ENCODE assay signal across 8 cellular contexts in genomic region chr22:50250555-50251471, GRCh38. TPM values are rescaled to one million over a fixed set of nuclear protein-coding genes. Genes with fewer than 3 reads are reported as not detected.
DNase-seq lines count a peak whose midpoint lies in the region; ATAC-seq, FAIRE-seq and TF ChIP-seq lines count a peak whose summit lies in the region.

Gene HDAC10 (minus strand): TSS chr22:50251265. CDS start chr22:50251032, 233 bp downstream.

- peaks cover 16% of the 10 kb centered on the region for H3K36me3 Mint-ChIP-seq in activated B cell treated with CpG ODN at 0.5 μM for 24 hours (ENCODE audit: low read depth)
- peaks cover 16% of the 10 kb centered on the region for H3K36me3 Mint-ChIP-seq in central memory CD8-positive, alpha-beta T cell (ENCODE audit: insufficient read depth)

- H3K27ac Mint-ChIP-seq in activated B cell treated with CpG ODN at 0.5 μM for 24 hours = peak within 1 kb of the TSS; percentile 4
- H3K27ac Mint-ChIP-seq in central memory CD8-positive, alpha-beta T cell (ENCODE audit: low read depth) = peak within 1 kb of the TSS; percentile 10

- peak within 1 kb of the TSS; percentile 62 for H3K27ac ChIP-seq in layer of hippocampus (ENCODE audit: low read depth, low read length)

- POLR2A ChIA-PET in activated B cell treated with CpG ODN at 0.5 μM for 24 hours (lab: Charles Lee) = interaction anchor here (0.5 to 3.0 kb wide), 23 partner anchors 7 to 370 kb away, joined by 3 to 17 read pairs (median 5); partner anchors contain the start of genes LMF2, MAPK12, NCAPH2 and SCO2

- in situ Hi-C loops in G401 (cut with HindIII; ENCODE audit: low sequenced_read_pairs) = no loop called here

- peak; percentile 51 for DNase-seq in G401 (ENCODE audit: low spot score)
- peak; percentile 72 for DNase-seq in H54 (ENCODE audit: insufficient read length, low spot score)
- peak; percentile 37 for DNase-seq in NCI-H128 (lab: John Stamatoyannopoulos, UW; ENCODE audit: unreplicated experiment)
- peak; percentile 76 for DNase-seq in activated B cell treated with CpG ODN at 0.5 μM for 24 hours
- DNase-seq in central memory CD8-positive, alpha-beta T cell (ENCODE audit: low spot score in 2 of 2) = peak; percentile 55 to 59
- peak; percentile 72 for DNase-seq in stimulated activated CD4-positive, alpha-beta T cell treated with anti-CD3 and anti-CD28 coated beads, Interleukin-2, amount 100 ng/mL, for 4 hours (ENCODE audit: low read depth)
- DNase-seq in GOT3 (lab: John Stamatoyannopoulos, UW) = no peak

- TF ChIP-seq CTCF in activated B cell treated with CpG ODN at 0.5 μM for 24 hours (IDR thresholded peaks at IDR 0.05) = no peak

- no peaks in the 10 kb centered on the region for H3K27me3 ChIP-seq in layer of hippocampus (ENCODE audit: control insufficient read depth, insufficient read depth, low read length)

- ATAC-seq in activated B cell treated with CpG ODN at 0.5 μM for 24 hours (ENCODE audit: low read depth) = peak; percentile 82
- peak; percentile 60 for ATAC-seq in central memory CD8-positive, alpha-beta T cell (replicated peaks; ENCODE audit: extremely low read depth, poor library complexity, severe bottlenecking)

- intact Hi-C loops in activated B cell treated with CpG ODN at 0.5 μM for 24 hours (cut with micrococcal nuclease) = no loop called here

- peaks cover 25% of the 10 kb centered on the region for H3K4me1 Mint-ChIP-seq in activated B cell treated with CpG ODN at 0.5 μM for 24 hours
- H3K4me1 Mint-ChIP-seq in central memory CD8-positive, alpha-beta T cell = peaks cover 17% of the 10 kb centered on the region

- CTCF ChIA-PET in activated B cell treated with CpG ODN at 0.5 μM for 24 hours (lab: Charles Lee) = interaction anchor here (0.7 to 4.0 kb wide), 11 partner anchors 9 to 370 kb away, joined by 3 to 39 read pairs (median 7); partner anchors contain the start of genes DENND6B and SCO2

- peak within 1 kb of the TSS; percentile 84 for H3K4me3 Mint-ChIP-seq in activated B cell treated with CpG ODN at 0.5 μM for 24 hours
- peak within 1 kb of the TSS; percentile 70 for H3K4me3 Mint-ChIP-seq in central memory CD8-positive, alpha-beta T cell

- H3K27me3 Mint-ChIP-seq in activated B cell treated with CpG ODN at 0.5 μM for 24 hours = no peaks in the 10 kb centered on the region
- H3K27me3 Mint-ChIP-seq in central memory CD8-positive, alpha-beta T cell = no peaks in the 10 kb centered on the region

- H3K9me3 Mint-ChIP-seq in activated B cell treated with CpG ODN at 0.5 μM for 24 hours = no peaks in the 10 kb centered on the region
- no peaks in the 10 kb centered on the region for H3K9me3 Mint-ChIP-seq in central memory CD8-positive, alpha-beta T cell

- no peak for FAIRE-seq in H54 (lab: Jason Lieb, UNC)

- peak; percentile 52 for TF ChIP-seq POLR2A in H54 (IDR thresholded peaks at IDR 0.05; ENCODE audit: low read depth, low read length)

RNA-seq across cellular contexts. Expression of gene HDAC10, which starts in this region (rescaled TPM):
- total RNA-seq in G401 (2014; rRNA removed; shearing (Covaris generic)) = 6.1 and 28.5 TPM in 2 replicates
- total RNA-seq in activated B cell treated with CpG ODN at 0.5 μM for 24 hours = 65.0 and 68.2 TPM in 2 replicates
